ENCODE assay signal across 8 cellular contexts in genomic region chr10:116742367-116743265, GRCh38. TPM values are rescaled to one million over a fixed set of nuclear protein-coding genes. Genes with fewer than 3 reads are reported as not detected.
DNase-seq lines count a peak whose midpoint lies in the region; ATAC-seq and TF ChIP-seq lines count a peak whose summit lies in the region.

A gene with protein sequence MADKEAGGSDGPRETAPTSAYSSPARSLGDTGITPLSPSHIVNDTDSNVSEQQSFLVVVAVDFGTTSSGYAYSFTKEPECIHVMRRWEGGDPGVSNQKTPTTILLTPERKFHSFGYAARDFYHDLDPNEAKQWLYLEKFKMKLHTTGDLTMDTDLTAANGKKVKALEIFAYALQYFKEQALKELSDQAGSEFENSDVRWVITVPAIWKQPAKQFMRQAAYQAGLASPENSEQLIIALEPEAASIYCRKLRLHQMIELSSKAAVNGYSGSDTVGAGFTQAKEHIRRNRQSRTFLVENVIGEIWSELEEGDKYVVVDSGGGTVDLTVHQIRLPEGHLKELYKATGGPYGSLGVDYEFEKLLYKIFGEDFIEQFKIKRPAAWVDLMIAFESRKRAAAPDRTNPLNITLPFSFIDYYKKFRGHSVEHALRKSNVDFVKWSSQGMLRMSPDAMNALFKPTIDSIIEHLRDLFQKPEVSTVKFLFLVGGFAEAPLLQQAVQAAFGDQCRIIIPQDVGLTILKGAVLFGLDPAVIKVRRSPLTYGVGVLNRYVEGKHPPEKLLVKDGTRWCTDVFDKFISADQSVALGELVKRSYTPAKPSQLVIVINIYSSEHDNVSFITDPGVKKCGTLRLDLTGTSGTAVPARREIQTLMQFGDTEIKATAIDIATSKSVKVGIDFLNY (minus strand): TSS chr10:116742566. CDS start chr10:116742469, 97 bp downstream.

- peak within 1 kb of the TSS; percentile 63 to 66 for H3K4me3 Mint-ChIP-seq in stimulated activated naive CD8-positive, alpha-beta T cell treated with anti-CD3 and anti-CD28 coated beads, Interleukin-15, amount 100 ng/mL, for 72 hours

- no TSS peak for BruUV-seq in A673 (replicated peaks; lab: Mats Ljungman, UMichigan)

- CTCF ChIA-PET in A673 (lab: Charles Lee), result no interaction called here

- DNase-seq in A673 (ENCODE audit: low spot score) (peak; percentile 70), NCI-H69 (lab: John Stamatoyannopoulos, UW) (peak; percentile 78), activated T-helper 1 cell treated with Interleukin-2 at 50 U/mL for 16 hours (ENCODE audit: low read depth) (peak; percentile 5), fibroblast of mammary gland (ENCODE audit: low read depth) (peak; percentile 80)
- DNase-seq in stimulated activated naive CD8-positive, alpha-beta T cell treated with anti-CD3 and anti-CD28 coated beads, Interleukin-15, amount 100 ng/mL, for 72 hours, result peak; percentile 24 to 45

- POLR2A ChIA-PET in A673 (lab: Charles Lee; ENCODE audit: low non-redundant PET), result no interaction called here

- peaks cover 85% of the 10 kb centered on the region for H3K27me3 Mint-ChIP-seq in stimulated activated naive CD8-positive, alpha-beta T cell treated with anti-CD3 and anti-CD28 coated beads, Interleukin-15, amount 100 ng/mL, for 72 hours

- H3K9me3 ChIP-seq in A673 (ENCODE audit: low read depth, low read length, poor library complexity, severe bottlenecking) (no peaks in the 10 kb centered on the region), muscle layer of duodenum (ENCODE audit: control insufficient read depth in 1 of 2, low read length in 2 of 2) (no peaks in the 10 kb centered on the region)

- peaks cover 6% of the 10 kb centered on the region for H3K4me1 Mint-ChIP-seq in stimulated activated naive CD8-positive, alpha-beta T cell treated with anti-CD3 and anti-CD28 coated beads, Interleukin-15, amount 100 ng/mL, for 72 hours

- no peak within 1 kb of the TSS for H3K27ac ChIP-seq in A673 (ENCODE audit: low read depth, low read length, poor library complexity, severe bottlenecking)
- peak within 1 kb of the TSS; percentile 16 for H3K27ac ChIP-seq in muscle layer of duodenum (ENCODE audit: low read length)

- TF ChIP-seq CTCF in A673 (conservative IDR thresholded peaks at IDR 0.05; ENCODE audit: low read depth, low read length) (no peak), fibroblast of mammary gland (conservative IDR thresholded peaks at IDR 0.05; ENCODE audit: control insufficient read depth, insufficient read depth, low read depth, low read length) (no peak)

- H3K4me3 ChIP-seq in A673 (ENCODE audit: low read depth, low read length, poor library complexity, severe bottlenecking), result peak within 1 kb of the TSS; percentile 63
- H3K4me3 ChIP-seq in fibroblast of mammary gland (ENCODE audit: control insufficient read depth, low read depth, low read length), result peak within 1 kb of the TSS; percentile 53
- peak within 1 kb of the TSS; percentile 52 to 85 for H3K4me3 ChIP-seq in muscle layer of duodenum (ENCODE audit: low read depth in 1 of 2, low read length in 2 of 2)

- no peak within 1 kb of the TSS for H3K27ac Mint-ChIP-seq in stimulated activated naive CD8-positive, alpha-beta T cell treated with anti-CD3 and anti-CD28 coated beads, Interleukin-15, amount 100 ng/mL, for 72 hours

- ATAC-seq in GM18508 (IDR thresholded peaks at IDR 0.05; ENCODE audit: insufficient read depth, unreplicated experiment) (peak; percentile 37), HG02943 (IDR thresholded peaks at IDR 0.05; ENCODE audit: low read depth, unreplicated experiment) (peak; percentile 82)
- ATAC-seq in stimulated activated naive CD8-positive, alpha-beta T cell treated with anti-CD3 and anti-CD28 coated beads, Interleukin-15, amount 100 ng/mL, for 72 hours, result peak; percentile 82

- peaks cover 0 to 3% of the 10 kb centered on the region in 2 donors for H3K9me3 Mint-ChIP-seq in stimulated activated naive CD8-positive, alpha-beta T cell treated with anti-CD3 and anti-CD28 coated beads, Interleukin-15, amount 100 ng/mL, for 72 hours

- H3K4me1 ChIP-seq in A673 (ENCODE audit: insufficient read depth, low read length, poor library complexity, severe bottlenecking), result peaks cover 14% of the 10 kb centered on the region
- peaks cover 3 to 10% of the 10 kb centered on the region in 2 donors for H3K4me1 ChIP-seq in muscle layer of duodenum (ENCODE audit: control insufficient read depth in 1 of 2, insufficient read depth in 2 of 2, low read length in 2 of 2)

- H3K36me3 ChIP-seq in A673 (ENCODE audit: insufficient read depth, low read length, poor library complexity, severe bottlenecking) (no peaks in the 10 kb centered on the region), muscle layer of duodenum (ENCODE audit: control insufficient read depth in 1 of 2, insufficient read depth in 2 of 2, low read length in 2 of 2) (no peaks in the 10 kb centered on the region)

- intact Hi-C loops in A673 (cut with micrococcal nuclease; ENCODE audit: unreplicated experiment), result no loop called here

- H3K27me3 ChIP-seq in A673 (replicated peaks; ENCODE audit: insufficient read depth, low read depth, low read length, poor library complexity) (peaks cover 27% of the 10 kb centered on the region), muscle layer of duodenum (ENCODE audit: low read depth, low read length) (peaks cover 4% of the 10 kb centered on the region)

RNA-seq across cellular contexts. Expression of the gene that starts here (rescaled TPM):
- total RNA-seq in A673 (2021), result 1.4 and 1.5 TPM in 2 replicates

Comparison
In these comparisons a context has a peak if more than half of its experiments do, and no peak if none do; other contexts are left out.
1. DNase-seq: peak in every context shown above with its lines; median percentile 80 in fibroblast of mammary gland; 78 in NCI-H69; 70 in A673; 34 in stimulated activated naive CD8-positive, alpha-beta T cell treated with anti-CD3 and anti-CD28 coated beads, Interleukin-15, amount 100 ng/mL, for 72 hours; 5 in activated T-helper 1 cell treated with Interleukin-2 at 50 U/mL for 16 hours.